Comparison of ENCODE assay signal across 8 cellular contexts in genomic region chr16:68263559-68264127, GRCh38. TPM values are rescaled to one million over a fixed set of nuclear protein-coding genes. Genes with fewer than 3 reads are reported as not detected.
A peak's percentile ranks its signal among the peaks of the same experiment; 100 is the strongest.
DNase-seq lines count a peak whose midpoint lies in the region; ATAC-seq lines count a peak whose summit lies in the region.

No MANE protein-coding gene starts in this region.

- no peaks in the 10 kb centered on the region for H3K9me3 Mint-ChIP-seq in activated T-cell treated with anti-CD3 and anti-CD28 coated beads, Interleukin-2, amount 50 U/mL, for 4 hours
- no peaks in the 10 kb centered on the region for H3K9me3 Mint-ChIP-seq in activated CD4-positive, alpha-beta memory T cell treated with anti-CD3 and anti-CD28 coated beads, Interleukin-2, amount 10 ng/mL, durations not matched to agents 7 days and 5 days

- no peak for ATAC-seq in activated T-cell treated with anti-CD3 and anti-CD28 coated beads, Interleukin-2, amount 50 U/mL, for 4 hours
- ATAC-seq in GM18519 (IDR thresholded peaks at IDR 0.05; ENCODE audit: low FRiP score, unreplicated experiment), result no peak

- no peaks in the 10 kb centered on the region for H3K9me3 ChIP-seq in iPS-20b (ENCODE audit: insufficient read depth, low read depth, low read length)
- peaks cover 1% of the 10 kb centered on the region for H3K9me3 ChIP-seq in thymus (ENCODE audit: control insufficient read depth)

- no peak for DNase-seq in activated T-cell treated with anti-CD3 and anti-CD28 coated beads, Interleukin-2, amount 50 U/mL, for 4 hours
- no peak for DNase-seq in activated T-cell treated with anti-CD3 and anti-CD28 coated beads for 4 hours
- DNase-seq in activated CD4-positive, alpha-beta memory T cell treated with anti-CD3 and anti-CD28 coated beads, Interleukin-2, amount 10 ng/mL, durations not matched to agents 7 days and 5 days, result no peak
- no peak for DNase-seq in NCI-H345 treated with DMSO at 0.1 percent for 48 hours (lab: John Stamatoyannopoulos, UW; ENCODE audit: unreplicated experiment)
- no peak for DNase-seq in DMS 273 (lab: John Stamatoyannopoulos, UW; ENCODE audit: unreplicated experiment)

- peaks cover 15% of the 10 kb centered on the region for H3K36me3 Mint-ChIP-seq in activated T-cell treated with anti-CD3 and anti-CD28 coated beads, Interleukin-2, amount 50 U/mL, for 4 hours (ENCODE audit: insufficient read depth)
- peaks cover 22% of the 10 kb centered on the region for H3K36me3 Mint-ChIP-seq in activated CD4-positive, alpha-beta memory T cell treated with anti-CD3 and anti-CD28 coated beads, Interleukin-2, amount 10 ng/mL, durations not matched to agents 7 days and 5 days (ENCODE audit: low read depth)

- peaks cover 11% of the 10 kb centered on the region for H3K36me3 ChIP-seq in iPS-20b (ENCODE audit: insufficient read depth, low read depth, low read length)
- peaks cover 23% of the 10 kb centered on the region for H3K36me3 ChIP-seq in thymus (ENCODE audit: control insufficient read depth, insufficient read depth)

- POLR2A ChIA-PET in activated CD4-positive, alpha-beta memory T cell treated with anti-CD3 and anti-CD28 coated beads, Interleukin-2, amount 10 ng/mL, durations not matched to agents 7 days and 5 days (lab: Charles Lee), result interaction anchor here (0.7 to 5.0 kb wide), 26 partner anchors 9 to 596 kb away, joined by 3 to 64 read pairs (median 5); partner anchors contain the start of genes NFATC3, PLA2G15, PRMT7 and SLC7A6OS

- peak overlapping the region; percentile 88 for H3K4me3 Mint-ChIP-seq in activated T-cell treated with anti-CD3 and anti-CD28 coated beads, Interleukin-2, amount 50 U/mL, for 4 hours
- H3K4me3 Mint-ChIP-seq in activated CD4-positive, alpha-beta memory T cell treated with anti-CD3 and anti-CD28 coated beads, Interleukin-2, amount 10 ng/mL, durations not matched to agents 7 days and 5 days, result peak overlapping the region; percentile 86

- CTCF ChIA-PET in activated CD4-positive, alpha-beta memory T cell treated with anti-CD3 and anti-CD28 coated beads, Interleukin-2, amount 10 ng/mL, durations not matched to agents 7 days and 5 days (lab: Charles Lee), result interaction anchor here (0.5 to 7.5 kb wide), 26 partner anchors 9 to 925 kb away, joined by 3 to 285 read pairs (median 8); partner anchors contain the start of genes ESRP2, PLA2G15, PRMT7 and SLC7A6OS

- H3K4me3 ChIP-seq in iPS-20b (ENCODE audit: low read length) (peak overlapping the region; percentile 87; the same call in 1 of the 2 replicates), thymus (ENCODE audit: low read length) (peak overlapping the region; percentile 99)

- H3K4me1 Mint-ChIP-seq in activated T-cell treated with anti-CD3 and anti-CD28 coated beads, Interleukin-2, amount 50 U/mL, for 4 hours (ENCODE audit: low read depth), result peaks cover 36% of the 10 kb centered on the region
- H3K4me1 Mint-ChIP-seq in activated CD4-positive, alpha-beta memory T cell treated with anti-CD3 and anti-CD28 coated beads, Interleukin-2, amount 10 ng/mL, durations not matched to agents 7 days and 5 days, result peaks cover 43% of the 10 kb centered on the region

- H3K27me3 ChIP-seq in iPS-20b (ENCODE audit: insufficient read depth, low read length), result peaks cover 19% of the 10 kb centered on the region
- H3K27me3 ChIP-seq in thymus (ENCODE audit: control insufficient read depth, insufficient read depth), result no peaks in the 10 kb centered on the region

- H3K27me3 Mint-ChIP-seq in activated T-cell treated with anti-CD3 and anti-CD28 coated beads, Interleukin-2, amount 50 U/mL, for 4 hours (ENCODE audit: low read depth), result no peaks in the 10 kb centered on the region
- H3K27me3 Mint-ChIP-seq in activated CD4-positive, alpha-beta memory T cell treated with anti-CD3 and anti-CD28 coated beads, Interleukin-2, amount 10 ng/mL, durations not matched to agents 7 days and 5 days, result no peaks in the 10 kb centered on the region

- no peak overlapping the region for H3K27ac ChIP-seq in iPS-20b (ENCODE audit: low read length)
- H3K27ac ChIP-seq in thymus (ENCODE audit: low read depth), result peak overlapping the region; percentile 94

- peaks cover 9% of the 10 kb centered on the region for H3K4me1 ChIP-seq in iPS-20b (ENCODE audit: insufficient read depth, low read length)
- peaks cover 44% of the 10 kb centered on the region for H3K4me1 ChIP-seq in thymus (ENCODE audit: control insufficient read depth, insufficient read depth, low read length)

- WGBS in thymus, result 43% methylated on average over 11 of the region's 11 CpGs

- peak overlapping the region; percentile 73 for H3K9ac ChIP-seq in iPS-20b (ENCODE audit: low read depth, low read length)

- H3K27ac Mint-ChIP-seq in activated CD4-positive, alpha-beta memory T cell treated with anti-CD3 and anti-CD28 coated beads, Interleukin-2, amount 10 ng/mL, durations not matched to agents 7 days and 5 days, result peak overlapping the region; percentile 93

RNA-seq across cellular contexts. Expression of gene SLC7A6, which starts 0.7 kb away (rescaled TPM):
- total RNA-seq in activated T-cell treated with anti-CD3 and anti-CD28 coated beads, Interleukin-2, amount 50 U/mL, for 4 hours, result 100 to 1,000 TPM in 2 of 3 donors, 10 to 100 TPM in 1; 91.3 to 103 (median 103) TPM
- total RNA-seq in activated CD4-positive, alpha-beta memory T cell treated with anti-CD3 and anti-CD28 coated beads, Interleukin-2, amount 10 ng/mL, durations not matched to agents 7 days and 5 days, result 10 to 100 TPM; 66.7 to 68.9 TPM
- polyA plus RNA-seq in thymus, result 47.3 TPM

RNA-seq across cellular contexts. Expression of gene PLA2G15, which starts 18.5 kb away (rescaled TPM):
- total RNA-seq in activated T-cell treated with anti-CD3 and anti-CD28 coated beads, Interleukin-2, amount 50 U/mL, for 4 hours, result 10 to 100 TPM in 1 of 3 donors, 1 to 10 TPM in 2; 7.4 to 11.0 (median 7.9) TPM
- total RNA-seq in activated CD4-positive, alpha-beta memory T cell treated with anti-CD3 and anti-CD28 coated beads, Interleukin-2, amount 10 ng/mL, durations not matched to agents 7 days and 5 days, result 1 to 10 TPM; 7.4 to 7.5 TPM
- polyA plus RNA-seq in thymus, result 13.1 TPM

RNA-seq across cellular contexts. Expression of gene ESRP2, which starts 27.7 kb away (rescaled TPM):
- total RNA-seq in activated T-cell treated with anti-CD3 and anti-CD28 coated beads, Interleukin-2, amount 50 U/mL, for 4 hours, result 1 to 10 TPM in 1 of 3 donors, under 1 TPM in 2; 0.53 to 1.3 (median 0.68) TPM
- not detected for total RNA-seq in activated CD4-positive, alpha-beta memory T cell treated with anti-CD3 and anti-CD28 coated beads, Interleukin-2, amount 10 ng/mL, durations not matched to agents 7 days and 5 days
- polyA plus RNA-seq in thymus, result 10.7 TPM

RNA-seq across cellular contexts. Expression of gene SLC7A6OS, which starts 47.1 kb away (rescaled TPM):
- 10 to 100 TPM; 19.0 to 27.6 (median 21.5) TPM for total RNA-seq in activated T-cell treated with anti-CD3 and anti-CD28 coated beads, Interleukin-2, amount 50 U/mL, for 4 hours
- 10 to 100 TPM; 30.4 to 31.2 TPM for total RNA-seq in activated CD4-positive, alpha-beta memory T cell treated with anti-CD3 and anti-CD28 coated beads, Interleukin-2, amount 10 ng/mL, durations not matched to agents 7 days and 5 days
- polyA plus RNA-seq in thymus, result 12.8 TPM

RNA-seq across cellular contexts. Expression of gene PRMT7, which starts 47.2 kb away (rescaled TPM):
- 10 to 100 TPM; 60.3 to 66.8 (median 63.0) TPM for total RNA-seq in activated T-cell treated with anti-CD3 and anti-CD28 coated beads, Interleukin-2, amount 50 U/mL, for 4 hours
- 10 to 100 TPM; 50.4 to 52.2 TPM for total RNA-seq in activated CD4-positive, alpha-beta memory T cell treated with anti-CD3 and anti-CD28 coated beads, Interleukin-2, amount 10 ng/mL, durations not matched to agents 7 days and 5 days
- 65.5 TPM for polyA plus RNA-seq in thymus
